ENCODE assay signal across 27 cellular contexts in genomic region chr12:54071942-54072341, GRCh38. TPM values are rescaled to one million over a fixed set of nuclear protein-coding genes. Genes with fewer than 3 reads are reported as not detected.
"Had no signal": no experiment of that assay in that cellular context is flagged by ENCODE, and none has a peak within 500 bp of the region (broad histone marks: within the 10 kb centered on the region; RNA-seq: fewer than 3 reads in every experiment).

No MANE protein-coding gene starts in this region.

- H2AFZ ChIP-seq: parathyroid adenoma had no signal

- H3K9me3 ChIP-seq: neutrophil, ovary, psoas muscle, right lobe of liver, sigmoid colon, stomach, thoracic aorta, thyroid gland, tibial nerve, upper lobe of right lung, uterus had no signal

- H3K4me1 ChIP-seq: parathyroid adenoma, right lobe of liver, thyroid gland, upper lobe of right lung, uterus had no signal

- H3K9ac ChIP-seq: parathyroid adenoma had no signal

- DNase-seq: naive thymus-derived CD8-positive, alpha-beta T cell; nephron progenitor cell; nucleus accumbens; ovary; posterior cingulate gyrus; psoas muscle; right cardiac atrium; right lobe of liver; sigmoid colon; small intestine; stimulated activated CD4-positive, alpha-beta T cell treated with anti-CD3 and anti-CD28 coated beads, Interleukin-15, amount 100 ng/mL, for 24 hours; stimulated activated CD4-positive, alpha-beta T cell treated with anti-CD3 and anti-CD28 coated beads, Interleukin-2, amount 100 ng/mL, for 24 hours; stimulated activated CD4-positive, alpha-beta T cell treated with anti-CD3 and anti-CD28 coated beads, Interleukin-2, amount 100 ng/mL, for 48 hours; stimulated activated CD4-positive, alpha-beta T cell treated with anti-CD3 and anti-CD28 coated beads, Interleukin-4, amount 100 ng/mL, for 24 hours; stimulated activated naive B cell treated with anti-CD40 and anti-IgM and Interleukin-4, amounts not matched to agents 10 μg/mL and 1 μg/mL and 100 μg/mL, for 72 hours; stimulated activated naive CD4-positive, alpha-beta T cell treated with Interleukin-2 at 50 U/mL for 16 hours; stomach; thyroid gland; trophoblast cell; upper lobe of right lung; uterus had no signal

- H3K36me3 ChIP-seq: neutrophil, ovary, right lobe of liver, sigmoid colon, stomach, thoracic aorta, thyroid gland, tibial nerve, upper lobe of right lung, uterus had no signal

- H3K27me3 ChIP-seq: ovary, right lobe of liver, sigmoid colon, stomach, thyroid gland, tibial nerve, uterus had no signal

- FAIRE-seq: small intestine had no signal

- H3K4me3 ChIP-seq: ovary, psoas muscle, right lobe of liver, sigmoid colon, stomach, thoracic aorta, thyroid gland, tibial nerve, upper lobe of right lung, uterus had no signal

- ATAC-seq: naive thymus-derived CD8-positive, alpha-beta T cell; natural killer cell treated with Interleukin-12 subunit alpha and Interleukin-12 subunit beta and Interleukin-15 and Interleukin-18, amount 100 ng/mL, for 72 hours; right cardiac atrium; right lobe of liver; stimulated activated naive B cell treated with anti-CD40 and anti-IgM and Interleukin-4, amounts not matched to agents 10 μg/mL and 1 μg/mL and 100 μg/mL, for 72 hours; upper lobe of right lung had no signal

- H3K79me2 ChIP-seq: parathyroid adenoma had no signal

- H3K27ac ChIP-seq: neutrophil, ovary, parathyroid adenoma, psoas muscle, right lobe of liver, sigmoid colon, stomach, thoracic aorta, thyroid gland, tibial nerve, upper lobe of right lung, uterus had no signal

RNA-seq across cellular contexts. Expression of gene HOXC4, which starts 18.3 kb away (rescaled TPM):
- total RNA-seq: temporal lobe had no signal

RNA-seq across cellular contexts. Expression of gene HOXC5, which starts 39.1 kb away (rescaled TPM):
- total RNA-seq: naive thymus-derived CD8-positive, alpha-beta T cell; natural killer cell treated with Interleukin-12 subunit alpha and Interleukin-12 subunit beta and Interleukin-15 and Interleukin-18, amount 100 ng/mL, for 72 hours; right cardiac atrium; right lobe of liver; stomach; temporal lobe; upper lobe of right lung had no signal
- polyA plus RNA-seq: naive thymus-derived CD8-positive, alpha-beta T cell had no signal

RNA-seq across cellular contexts. Expression of gene HOXC6, which starts 43.7 kb away (rescaled TPM):
- total RNA-seq: naive thymus-derived CD8-positive, alpha-beta T cell; natural killer cell treated with Interleukin-12 subunit alpha and Interleukin-12 subunit beta and Interleukin-15 and Interleukin-18, amount 100 ng/mL, for 72 hours; right lobe of liver; sigmoid colon; temporal lobe; thoracic aorta; thyroid gland had no signal
- polyA plus RNA-seq: naive thymus-derived CD8-positive, alpha-beta T cell; sigmoid colon had no signal
